In the genomic region with DNA sequence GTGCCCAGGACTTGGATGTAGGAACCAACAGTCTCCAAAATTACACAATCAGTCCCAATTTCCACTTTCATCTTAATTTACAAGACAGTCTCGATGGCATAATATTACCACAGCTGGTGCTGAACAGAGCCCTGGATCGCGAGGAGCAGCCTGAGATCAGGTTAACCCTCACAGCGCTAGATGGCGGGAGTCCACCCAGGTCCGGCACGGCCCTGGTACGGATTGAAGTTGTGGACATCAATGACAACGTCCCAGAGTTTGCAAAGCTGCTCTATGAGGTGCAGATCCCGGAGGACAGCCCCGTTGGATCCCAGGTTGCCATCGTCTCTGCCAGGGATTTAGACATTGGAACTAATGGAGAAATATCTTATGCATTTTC, we compare ENCODE assay signal across 13 cellular contexts. TPM values are rescaled to one million over a fixed set of nuclear protein-coding genes. Genes with fewer than 3 reads are reported as not detected.
DNase-seq lines count a peak whose midpoint lies in the region; ATAC-seq and TF ChIP-seq lines count a peak whose summit lies in the region.
"Had no signal": no experiment of that assay in that cellular context is flagged by ENCODE, and none has a peak within 500 bp of the region (broad histone marks: within the 10 kb centered on the region; RNA-seq: fewer than 3 reads in every experiment).

No MANE protein-coding gene starts in this region.

- peak overlapping the region; percentile 92 for H3K27ac ChIP-seq in Panc1 (ENCODE audit: low read length)
- no peak overlapping the region for H3K27ac ChIP-seq in neuronal stem cell (replicated peaks; ENCODE audit: low read length)
- H3K27ac ChIP-seq in aorta (ENCODE audit: low read depth in 1 of 2, low read length in 2 of 2), result no peak overlapping the region

- H3K27me3 Mint-ChIP-seq in natural killer cell treated with Interleukin-12 subunit alpha and Interleukin-12 subunit beta and Interleukin-15 and Interleukin-18, amount 100 ng/mL, for 72 hours, result peaks cover 4 to 28% of the 10 kb centered on the region in 2 donors

- ATAC-seq in Panc1 (peak; percentile 66), aorta (ENCODE audit: low FRiP score) (no peak)
- no peak for ATAC-seq in natural killer cell treated with Interleukin-12 subunit alpha and Interleukin-12 subunit beta and Interleukin-15 and Interleukin-18, amount 100 ng/mL, for 72 hours

- H3K79me1 ChIP-seq in neuronal stem cell (ENCODE audit: low read depth, low read length), result no peaks in the 10 kb centered on the region

- CTCF ChIA-PET in BJ (lab: Yijun Ruan, JAX), result interaction anchor here (0.5 to 1.6 kb wide), 7 partner anchors 9 to 469 kb away, joined by 3 to 7 read pairs (median 3); partner anchors contain the start of gene PCDHB7
- CTCF ChIA-PET in Panc1 (lab: Charles Lee), result interaction anchor here (0.6 to 1.8 kb wide), 10 partner anchors 11 to 128 kb away, joined by 3 to 10 read pairs (median 4); partner anchors contain the start of genes PCDHB14 and PCDHB9

- H3K4ac ChIP-seq in neuronal stem cell (ENCODE audit: low read length), result no peak overlapping the region

- no peak overlapping the region for H3K9ac ChIP-seq in neuronal stem cell (ENCODE audit: low read depth, low read length, poor library complexity)

- peaks cover 4% of the 10 kb centered on the region; the same call in 1 of the 2 replicates for H3K9me3 ChIP-seq in Panc1 (ENCODE audit: control insufficient read depth, insufficient read depth, low read depth, low read length)
- peaks cover 13 to 48% of the 10 kb centered on the region in 2 donors for H3K9me3 ChIP-seq in neuronal stem cell (replicated peaks in 1 of 2; ENCODE audit: control insufficient read depth in 2 of 2, insufficient read depth in 1 of 2, low read depth in 1 of 2, low read length in 2 of 2)
- H3K9me3 ChIP-seq in aorta (ENCODE audit: control insufficient read depth, low read length), result peaks cover 13% of the 10 kb centered on the region

- no peak overlapping the region for H3K14ac ChIP-seq in neuronal stem cell (ENCODE audit: low read length)

- H3K4me1 ChIP-seq in Panc1 (ENCODE audit: control insufficient read depth, insufficient read depth, low read length) (peaks cover 10% of the 10 kb centered on the region), neuronal stem cell (ENCODE audit: control insufficient read depth in 2 of 2, insufficient read depth in 1 of 2, low read depth in 1 of 2, low read length in 2 of 2) (no peaks in the 10 kb centered on the region), aorta (ENCODE audit: control insufficient read depth in 1 of 2, insufficient read depth in 2 of 2, low read length in 2 of 2) (no peaks in the 10 kb centered on the region)

- H3K4me2 ChIP-seq in neuronal stem cell (ENCODE audit: insufficient read depth, low read length, poor library complexity, severe bottlenecking), result peak overlapping the region; percentile 27

- TF ChIP-seq CTCF in BJ (IDR thresholded peaks at IDR 0.05; ENCODE audit: insufficient read depth, low read depth, low read length) (no peak), Panc1 (IDR thresholded peaks at IDR 0.05) (no peak), foreskin fibroblast (IDR thresholded peaks at IDR 0.05; ENCODE audit: low read depth, low read length) (no peak)

- DNase-seq in BJ (ENCODE audit: low read depth) (no peak), Panc1 (ENCODE audit: low read depth, low spot score) (no peak), foreskin fibroblast (no peak), neuronal stem cell (ENCODE audit: low spot score) (no peak), DMS79 (lab: John Stamatoyannopoulos, UW) (no peak), aorta (no peak), erythroblast (lab: John Stamatoyannopoulos, UW) (no peak)
- no peak for DNase-seq in natural killer cell treated with Interleukin-12 subunit alpha and Interleukin-12 subunit beta and Interleukin-15 and Interleukin-18, amount 100 ng/mL, for 72 hours (ENCODE audit: low spot score)
- DNase-seq: activated CD4-positive, alpha-beta memory T cell treated with anti-CD3 and anti-CD28 coated beads for 36 hours; NCI-H1417 treated with DMSO at 0.1 percent for 48 hours had no signal

- no peak overlapping the region for H4K91ac ChIP-seq in neuronal stem cell (ENCODE audit: low read depth, low read length, poor library complexity)

- BruUV-seq in Panc1 (replicated peaks; lab: Mats Ljungman, UMichigan), result no TSS peak

- peaks cover 18% of the 10 kb centered on the region for H3K36me3 Mint-ChIP-seq in natural killer cell treated with Interleukin-12 subunit alpha and Interleukin-12 subunit beta and Interleukin-15 and Interleukin-18, amount 100 ng/mL, for 72 hours

- no peak overlapping the region for H2BK12ac ChIP-seq in neuronal stem cell (ENCODE audit: low read length)

- H3K27me3 ChIP-seq in BJ (ENCODE audit: control insufficient read depth, insufficient read depth, low read length), result no peaks in the 10 kb centered on the region
- H3K27me3 ChIP-seq in Panc1 (ENCODE audit: control insufficient read depth, insufficient read depth, low read length), result no peaks in the 10 kb centered on the region; the same call in none of the 2 replicates
- H3K27me3 ChIP-seq in neuronal stem cell (ENCODE audit: control insufficient read depth in 3 of 3, insufficient read depth in 3 of 3, low read depth in 1 of 3, low read length in 3 of 3), result no peaks in the 10 kb centered on the region
- no peaks in the 10 kb centered on the region for H3K27me3 ChIP-seq in aorta (ENCODE audit: control insufficient read depth in 1 of 2, insufficient read depth in 2 of 2, low read length in 1 of 2)

- H3K4me3 ChIP-seq in BJ (ENCODE audit: low read depth, low read length), result peak overlapping the region; percentile 39
- peak overlapping the region; percentile 79 to 86 for H3K4me3 ChIP-seq in Panc1 (ENCODE audit: low read depth in 2 of 2, low read length in 2 of 2)
- peak overlapping the region; percentile 28 to 45 for H3K4me3 ChIP-seq in foreskin fibroblast (ENCODE audit: low read depth in 1 of 2, low read length in 2 of 2)
- peak overlapping the region; percentile 84 to 89 for H3K4me3 ChIP-seq in neuronal stem cell (ENCODE audit: low read length in 2 of 2)
- H3K4me3 ChIP-seq in aorta (ENCODE audit: low read length in 2 of 2), result no peak overlapping the region

- no peak overlapping the region for H3K23ac ChIP-seq in neuronal stem cell (ENCODE audit: low read depth, low read length, poor library complexity)

- no peak overlapping the region for H2BK120ac ChIP-seq in neuronal stem cell (ENCODE audit: low read depth, low read length)

- H3K36me3 ChIP-seq in BJ (ENCODE audit: control insufficient read depth, insufficient read depth, low read length) (no peaks in the 10 kb centered on the region), Panc1 (ENCODE audit: control insufficient read depth, insufficient read depth, low read length) (no peaks in the 10 kb centered on the region), neuronal stem cell (replicated peaks in 1 of 2; ENCODE audit: control insufficient read depth in 2 of 2, insufficient read depth in 2 of 2, low read length in 2 of 2) (peaks cover 7 to 41% of the 10 kb centered on the region in 2 donors), aorta (ENCODE audit: control insufficient read depth in 1 of 2, insufficient read depth in 2 of 2, low read length in 1 of 2) (no peaks in the 10 kb centered on the region)

- H2AK5ac ChIP-seq in neuronal stem cell (ENCODE audit: low read depth, low read length), result no peak overlapping the region

- no peak for TF ChIP-seq POLR2A in erythroblast (IDR thresholded peaks at IDR 0.05; ENCODE audit: low read length)

- intact Hi-C loops in Panc1 (cut with micrococcal nuclease; ENCODE audit: unreplicated experiment) (no loop called here), aorta (cut with DNase I) (no loop called here)

- peaks cover 11% of the 10 kb centered on the region for H3K9me3 Mint-ChIP-seq in natural killer cell treated with Interleukin-12 subunit alpha and Interleukin-12 subunit beta and Interleukin-15 and Interleukin-18, amount 100 ng/mL, for 72 hours

- no peak overlapping the region for H3K4me3 Mint-ChIP-seq in natural killer cell treated with Interleukin-12 subunit alpha and Interleukin-12 subunit beta and Interleukin-15 and Interleukin-18, amount 100 ng/mL, for 72 hours

- peak overlapping the region; percentile 91 for H2AFZ ChIP-seq in neuronal stem cell (ENCODE audit: low read length)

- no CpG with 5 or more reads among the region's 12 CpGs for WGBS in neuronal stem cell (ENCODE audit: extremely low coverage in 2 of 2, insufficient read length in 2 of 2, insufficient replicate concordance in 1 of 2), 2 donors
- 29 to 35% methylated on average over 12 of the region's 12 CpGs for WGBS in aorta, 2 donors

- no peak overlapping the region for H2BK15ac ChIP-seq in neuronal stem cell (ENCODE audit: low read length)

- no peak overlapping the region for H3K27ac Mint-ChIP-seq in natural killer cell treated with Interleukin-12 subunit alpha and Interleukin-12 subunit beta and Interleukin-15 and Interleukin-18, amount 100 ng/mL, for 72 hours
- H3K27ac Mint-ChIP-seq: activated CD4-positive, alpha-beta memory T cell treated with anti-CD3 and anti-CD28 coated beads for 36 hours; CD14-positive monocyte had no signal

- POLR2A ChIA-PET in BJ (lab: Charles Lee) (no interaction called here), Panc1 (lab: Charles Lee) (no interaction called here)

- no peak overlapping the region for H2BK5ac ChIP-seq in neuronal stem cell (ENCODE audit: low read length)

- H3K18ac ChIP-seq in neuronal stem cell (ENCODE audit: low read length), result no peak overlapping the region

- no peaks in the 10 kb centered on the region for H3K4me1 Mint-ChIP-seq in natural killer cell treated with Interleukin-12 subunit alpha and Interleukin-12 subunit beta and Interleukin-15 and Interleukin-18, amount 100 ng/mL, for 72 hours (ENCODE audit: low read depth in 2 of 2)
- H3K4me1 Mint-ChIP-seq: CD14-positive monocyte had no signal

- peak overlapping the region; percentile 33 for H4K8ac ChIP-seq in neuronal stem cell (ENCODE audit: low read depth, low read length)

- in situ Hi-C loops in Panc1 (cut with HindIII; ENCODE audit: low pct_unique_long_range_greater_than_20kb, low sequenced_read_pairs), result loop anchor here (25.0 kb wide), 1 partner anchor 92 kb away; the partner anchor contains the start of genes PCDHB10, PCDHB11, PCDHB16 and PCDHB8

RNA-seq across cellular contexts. Expression of gene PCDHB2, which starts 0.8 kb away (rescaled TPM):
- polyA plus RNA-seq in BJ (2011; rRNA removed), result 0.42 and 0.99 TPM in 2 replicates
- polyA minus RNA-seq in BJ (2011; rRNA and poly(A)+ RNA removed), result 0.24 and 0.36 TPM in 2 replicates
- 12.8 TPM for total RNA-seq in Panc1 (2021; ENCODE audit: unreplicated experiment)
- 14.8 TPM for polyA plus RNA-seq in Panc1 (2012; ENCODE audit: insufficient read length)
- 27.1 TPM for polyA plus RNA-seq in neuronal stem cell (2013, experiment 1 of 2)
- polyA plus RNA-seq in neuronal stem cell (2013, experiment 2 of 2), result 27.3 TPM
- total RNA-seq in natural killer cell treated with Interleukin-12 subunit alpha and Interleukin-12 subunit beta and Interleukin-15 and Interleukin-18, amount 100 ng/mL, for 72 hours, result not detected
- total RNA-seq in aorta, result 1 to 10 TPM; 3.1 to 4.1 TPM
- polyA plus RNA-seq in aorta, result 1 to 10 TPM in 1 of 2 donors, under 1 TPM in 1; 0.50 to 2.6 TPM
- total RNA-seq: T-helper 1 cell treated with Interleukin-12 subunit alpha and Interleukin-12 subunit beta and Interleukin-4 antibody, amounts not matched to agents 30 ng/mL and 1 ng/mL, for 36 hours had no signal
- polyA plus RNA-seq: CD14-positive monocyte had no signal

RNA-seq across cellular contexts. Expression of gene PCDHB3, which starts 5.0 kb away (rescaled TPM):
- 0.23 and 0.31 TPM in 2 replicates for polyA plus RNA-seq in BJ (2011; rRNA removed)
- 0.24 TPM in 1 of 2 replicates, not detected in the other for polyA minus RNA-seq in BJ (2011; rRNA and poly(A)+ RNA removed)
- total RNA-seq in Panc1 (2021; ENCODE audit: unreplicated experiment), result 0.92 TPM
- polyA plus RNA-seq in Panc1 (2012; ENCODE audit: insufficient read length), result 0.46 TPM
- 1.6 TPM for polyA plus RNA-seq in neuronal stem cell (2013, experiment 1 of 2)
- 1.9 TPM for polyA plus RNA-seq in neuronal stem cell (2013, experiment 2 of 2)
- not detected for total RNA-seq in natural killer cell treated with Interleukin-12 subunit alpha and Interleukin-12 subunit beta and Interleukin-15 and Interleukin-18, amount 100 ng/mL, for 72 hours
- total RNA-seq in aorta, result 1 to 10 TPM; 2.0 to 2.9 TPM
- polyA plus RNA-seq in aorta, result 1 to 10 TPM in 1 of 2 donors, under 1 TPM in 1; 0.25 to 1.2 TPM
- total RNA-seq: activated CD4-positive, alpha-beta memory T cell treated with anti-CD3 and anti-CD28 coated beads for 36 hours; T-helper 1 cell treated with Interleukin-12 subunit alpha and Interleukin-12 subunit beta and Interleukin-4 antibody, amounts not matched to agents 30 ng/mL and 1 ng/mL, for 36 hours had no signal
- polyA plus RNA-seq: CD14-positive monocyte had no signal

RNA-seq across cellular contexts. Expression of gene PCDHB4, which starts 26.4 kb away (rescaled TPM):
- polyA plus RNA-seq in BJ (2011; rRNA removed) (0.02 TPM in 2 replicates), aorta (1 to 10 TPM in 1 of 2 donors, under 1 TPM in 1; 0.88 to 5.8 TPM)
- polyA minus RNA-seq in BJ (2011; rRNA and poly(A)+ RNA removed), result 0.05 and 0.09 TPM in 2 replicates
- total RNA-seq in Panc1 (2021; ENCODE audit: unreplicated experiment) (0.26 TPM), aorta (1 to 10 TPM; 6.2 to 9.1 TPM)
- 1.0 TPM for polyA plus RNA-seq in Panc1 (2012; ENCODE audit: insufficient read length)
- polyA plus RNA-seq in neuronal stem cell (2013, experiment 1 of 2), result 1.0 TPM
- 1.2 TPM for polyA plus RNA-seq in neuronal stem cell (2013, experiment 2 of 2)
- total RNA-seq in natural killer cell treated with Interleukin-12 subunit alpha and Interleukin-12 subunit beta and Interleukin-15 and Interleukin-18, amount 100 ng/mL, for 72 hours, result not detected
- total RNA-seq: activated CD4-positive, alpha-beta memory T cell treated with anti-CD3 and anti-CD28 coated beads for 36 hours; T-helper 1 cell treated with Interleukin-12 subunit alpha and Interleukin-12 subunit beta and Interleukin-4 antibody, amounts not matched to agents 30 ng/mL and 1 ng/mL, for 36 hours had no signal
- polyA plus RNA-seq: CD14-positive monocyte had no signal

RNA-seq across cellular contexts. Expression of gene PCDHB5, which starts 39.8 kb away (rescaled TPM):
- 0.18 and 0.22 TPM in 2 replicates for polyA plus RNA-seq in BJ (2011; rRNA removed)
- polyA minus RNA-seq in BJ (2011; rRNA and poly(A)+ RNA removed), result 0.05 TPM in 1 of 2 replicates, not detected in the other
- 0.08 TPM for total RNA-seq in Panc1 (2021; ENCODE audit: unreplicated experiment)
- polyA plus RNA-seq in Panc1 (2012; ENCODE audit: insufficient read length), result 1.6 TPM
- polyA plus RNA-seq in neuronal stem cell (2013, experiment 1 of 2), result 4.5 TPM
- 4.3 TPM for polyA plus RNA-seq in neuronal stem cell (2013, experiment 2 of 2)
- total RNA-seq in natural killer cell treated with Interleukin-12 subunit alpha and Interleukin-12 subunit beta and Interleukin-15 and Interleukin-18, amount 100 ng/mL, for 72 hours, result not detected
- 1 to 10 TPM; 4.1 to 4.2 TPM for total RNA-seq in aorta
- 1 to 10 TPM in 1 of 2 donors, under 1 TPM in 1; 0.63 to 3.0 TPM for polyA plus RNA-seq in aorta
- total RNA-seq: activated CD4-positive, alpha-beta memory T cell treated with anti-CD3 and anti-CD28 coated beads for 36 hours; T-helper 1 cell treated with Interleukin-12 subunit alpha and Interleukin-12 subunit beta and Interleukin-4 antibody, amounts not matched to agents 30 ng/mL and 1 ng/mL, for 36 hours had no signal
- polyA plus RNA-seq: CD14-positive monocyte had no signal

RNA-seq across cellular contexts. Expression of gene PCDHB1, which starts 44.1 kb away (rescaled TPM):
- not detected in 2 replicates for polyA plus RNA-seq in BJ (2011; rRNA removed)
- not detected in 2 replicates for polyA minus RNA-seq in BJ (2011; rRNA and poly(A)+ RNA removed)
- total RNA-seq in Panc1 (2021; ENCODE audit: unreplicated experiment), result 0.05 TPM
- not detected for polyA plus RNA-seq in Panc1 (2012; ENCODE audit: insufficient read length)
- 0.01 TPM for polyA plus RNA-seq in neuronal stem cell (2013, experiment 1 of 2)
- 0.01 TPM for polyA plus RNA-seq in neuronal stem cell (2013, experiment 2 of 2)
- total RNA-seq in natural killer cell treated with Interleukin-12 subunit alpha and Interleukin-12 subunit beta and Interleukin-15 and Interleukin-18, amount 100 ng/mL, for 72 hours, result not detected
- total RNA-seq in aorta, result not detected
- polyA plus RNA-seq in aorta, result not detected
- total RNA-seq: activated CD4-positive, alpha-beta memory T cell treated with anti-CD3 and anti-CD28 coated beads for 36 hours; lung microvascular endothelial cell; T-helper 1 cell treated with Interleukin-12 subunit alpha and Interleukin-12 subunit beta and Interleukin-4 antibody, amounts not matched to agents 30 ng/mL and 1 ng/mL, for 36 hours had no signal
- polyA plus RNA-seq: CD14-positive monocyte had no signal

Comparison
In these comparisons a context has a peak if more than half of its experiments do, and no peak if none do; other contexts are left out.
1. H3K4me3 ChIP-seq: peak in BJ (single experiment), Panc1 (2 of 2), foreskin fibroblast (2 of 2) and neuronal stem cell (2 of 2); none in aorta (0 of 2).